2 cellular contexts compared by ENCODE assay signal in genomic region chr1:150022357-150022756, GRCh38.
TF ChIP-seq lines count a peak whose summit lies in the region.

No MANE protein-coding gene starts in this region.

TF ChIP-seq in K562, 482 proteins besides CTCF, POLR2A, EP300 and RAD21:
- TF ChIP-seq SMARCB1 (IDR thresholded peaks at IDR 0.05; ENCODE audit: insufficient read length, low read depth) (no peak), ZBTB33 (CRISPR knock-in tag; IDR thresholded peaks at IDR 0.05) (peak; percentile 94)
TF ChIP-seq in K562: peak in this region for 1.

TF ChIP-seq in HepG2, 621 proteins besides CTCF, POLR2A, EP300 and RAD21:
- TF ChIP-seq ZNF446 (CRISPR knock-in tag; IDR thresholded peaks at IDR 0.05) (no peak), ZMYM3 (CRISPR knock-in tag; IDR thresholded peaks at IDR 0.05) (no peak), MLXIP (CRISPR knock-in tag; IDR thresholded peaks at IDR 0.05; ENCODE audit: borderline replicate concordance) (no peak), ZNF704 (CRISPR knock-in tag; IDR thresholded peaks at IDR 0.05; ENCODE audit: borderline replicate concordance) (no peak), ZBTB33 (CRISPR knock-in tag; IDR thresholded peaks at IDR 0.05) (peak; percentile 91), ISX (CRISPR knock-in tag; conservative IDR thresholded peaks at IDR 0.05) (no peak)
- TF ChIP-seq, protein P1, sequence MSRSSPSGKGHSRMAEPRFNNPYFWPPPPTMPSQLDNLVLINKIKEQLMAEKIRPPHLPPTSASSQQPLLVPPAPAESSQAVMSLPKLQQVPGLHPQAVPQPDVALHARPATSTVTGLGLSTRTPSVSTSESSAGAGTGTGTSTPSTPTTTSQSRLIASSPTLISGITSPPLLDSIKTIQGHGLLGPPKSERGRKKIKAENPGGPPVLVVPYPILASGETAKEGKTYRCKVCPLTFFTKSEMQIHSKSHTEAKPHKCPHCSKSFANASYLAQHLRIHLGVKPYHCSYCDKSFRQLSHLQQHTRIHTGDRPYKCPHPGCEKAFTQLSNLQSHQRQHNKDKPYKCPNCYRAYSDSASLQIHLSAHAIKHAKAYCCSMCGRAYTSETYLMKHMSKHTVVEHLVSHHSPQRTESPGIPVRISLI (CRISPR knock-in tag; IDR thresholded peaks at IDR 0.05; ENCODE audit: borderline replicate concordance) = no peak
